Comparison of ENCODE assay signal across 8 cellular contexts in the genomic region with DNA sequence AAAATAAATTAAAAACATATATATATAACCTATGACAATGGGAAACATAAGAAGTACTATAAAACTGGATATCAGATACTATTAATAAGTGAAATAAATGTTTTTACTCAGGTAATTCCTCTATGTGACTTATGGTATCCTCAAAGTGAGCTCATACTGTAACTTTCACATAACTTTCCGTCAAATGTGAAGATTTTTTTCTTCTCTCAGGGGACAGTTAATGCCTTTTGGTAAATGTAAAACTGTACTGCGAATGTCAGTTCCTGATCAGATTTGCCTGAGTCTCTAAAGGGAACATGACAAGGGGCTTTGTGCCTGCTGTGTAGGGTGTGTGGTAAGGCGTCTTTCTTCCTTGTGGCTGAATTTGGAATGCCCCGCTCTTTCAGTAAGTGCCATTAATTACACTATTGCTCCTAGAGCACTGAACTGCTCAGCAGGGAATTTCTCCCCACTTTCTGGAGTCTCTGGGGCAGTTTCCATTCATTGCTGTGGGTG.
A peak's percentile ranks its signal among the peaks of the same experiment; 100 is the strongest.
DNase-seq lines count a peak whose midpoint lies in the region; ATAC-seq and TF ChIP-seq lines count a peak whose summit lies in the region.

No MANE protein-coding gene starts in this region.

- H3K9me3 ChIP-seq in heart right ventricle, result peaks cover 0 to 13% (median 3%) of the 10 kb centered on the region in 11 donors
- H3K9me3 ChIP-seq in right atrium auricular region, result peaks cover 0 to 9% of the 10 kb centered on the region in 2 donors
- H3K9me3 ChIP-seq in upper lobe of right lung, result no peaks in the 10 kb centered on the region

- H3K4me3 ChIP-seq in heart right ventricle (peak overlapping the region in 1 of 10 donors; percentile 25), right atrium auricular region (no peak overlapping the region), upper lobe of right lung (no peak overlapping the region)

- H3K27me3 ChIP-seq in heart right ventricle (no peaks in the 10 kb centered on the region), right atrium auricular region (no peaks in the 10 kb centered on the region), upper lobe of right lung (no peaks in the 10 kb centered on the region)

- no peak for TF ChIP-seq CTCF in heart right ventricle (IDR thresholded peaks at IDR 0.05)
- no peak for TF ChIP-seq CTCF in right atrium auricular region (IDR thresholded peaks at IDR 0.05)
- TF ChIP-seq CTCF in upper lobe of right lung (IDR thresholded peaks at IDR 0.05), result no peak
- no peak for TF ChIP-seq CTCF in RWPE1 (conservative IDR thresholded peaks at IDR 0.05; ENCODE audit: low read depth)

- DNase-seq in heart right ventricle (no peak), right atrium auricular region (ENCODE audit: low spot score) (no peak), caudate nucleus (lab: John Stamatoyannopoulos, UW) (no peak), upper lobe of right lung (no peak), DMS153 (lab: John Stamatoyannopoulos, UW) (no peak), Right ventricle myocardium inferior (ENCODE audit: missing footprints) (no peak), RWPE1 (ENCODE audit: low spot score) (no peak)

- CTCF ChIA-PET in RWPE1 (lab: Yijun Ruan, JAX), result interaction anchor here (0.6 kb wide), 1 partner anchor 1236 kb away, joined by 3 read pairs; no protein-coding TSS in a partner anchor

- H3K4me1 ChIP-seq in heart right ventricle (peaks cover 3 to 55% (median 37%) of the 10 kb centered on the region in 9 donors), right atrium auricular region (peaks cover 0 to 15% of the 10 kb centered on the region in 2 donors), upper lobe of right lung (peaks cover 32% of the 10 kb centered on the region)

- intact Hi-C loops in heart right ventricle (cut with DNase I), result loop anchor here in 2 of 10 donors (5.0 to 10.0 kb wide), 2 partner anchors 38 to 420 kb away; no protein-coding TSS in a partner anchor
- intact Hi-C loops in upper lobe of right lung (cut with DNase I), result no loop called here
- intact Hi-C loops in Right ventricle myocardium inferior (cut with DNase I), result no loop called here

- ATAC-seq in heart right ventricle (peak in 2 of 8 donors; percentile 7 to 12), HG03280 (IDR thresholded peaks at IDR 0.05; ENCODE audit: unreplicated experiment) (peak; percentile 30), upper lobe of right lung (peak; percentile 29), Right ventricle myocardium inferior (no peak)

- POLR2A ChIA-PET in RWPE1 (lab: Yijun Ruan, JAX; ENCODE audit: low non-redundant PET), result no interaction called here

- peak overlapping the region in 7 of 10 donors; percentile 23 to 83 (median 42) for H3K27ac ChIP-seq in heart right ventricle
- H3K27ac ChIP-seq in right atrium auricular region, result peak overlapping the region in 1 of 2 donors; percentile 15
- H3K27ac ChIP-seq in caudate nucleus (ENCODE audit: low read depth, low read length), result peak overlapping the region; percentile 69
- H3K27ac ChIP-seq in upper lobe of right lung, result peak overlapping the region; percentile 52
- no peak overlapping the region for H3K27ac ChIP-seq in RWPE1

- H3K36me3 ChIP-seq in heart right ventricle, result peaks cover 0 to 5% (median 0%) of the 10 kb centered on the region in 9 donors
- H3K36me3 ChIP-seq in right atrium auricular region, result no peaks in the 10 kb centered on the region
- H3K36me3 ChIP-seq in upper lobe of right lung, result no peaks in the 10 kb centered on the region

- WGBS in heart right ventricle, 2 donors, result 84 to 88% methylated on average over 4 of the region's 4 CpGs
